ENCODE assay signal across 8 cellular contexts in the genomic region with DNA sequence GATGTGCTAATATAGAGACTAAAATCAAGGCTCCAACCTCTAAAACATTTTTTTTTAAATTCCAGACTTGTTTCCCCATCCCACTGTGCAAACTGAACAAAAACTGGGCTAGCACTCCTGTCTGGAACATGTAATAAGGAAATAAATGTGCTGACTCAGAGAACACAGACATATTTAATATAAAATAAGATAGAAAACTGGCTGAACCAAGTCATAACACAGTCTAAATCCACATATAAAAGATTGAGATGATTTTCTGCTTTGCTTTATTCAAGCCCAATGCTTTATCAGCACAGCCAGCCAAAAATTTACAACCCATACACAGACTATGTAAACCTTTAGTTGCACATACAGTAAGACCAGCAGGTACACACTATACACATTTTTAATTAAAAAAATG. TPM values are rescaled to one million over a fixed set of nuclear protein-coding genes. Genes with fewer than 3 reads are reported as not detected.
DNase-seq lines count a peak whose midpoint lies in the region; TF ChIP-seq lines count a peak whose summit lies in the region.

No MANE protein-coding gene starts in this region.

- H3K9me3 ChIP-seq in OCI-LY3 (ENCODE audit: insufficient read depth, low read length) (no peaks in the 10 kb centered on the region), neutrophil (no peaks in the 10 kb centered on the region)

- DNase-seq in CD14-positive monocyte (ENCODE audit: low spot score): no peak
- DNase-seq in endothelial cell (ENCODE audit: low spot score): no peak
- no peak for DNase-seq in activated CD4-positive, CD25-positive, alpha-beta regulatory T cell (lab: John Stamatoyannopoulos, UW)
- DNase-seq in activated CD8-positive, alpha-beta memory T cell treated with anti-CD3 and anti-CD28 coated beads for 24 hours: no peak
- DNase-seq in islet precursor cell: no peak
- DNase-seq in CD1c-positive myeloid dendritic cell (ENCODE audit: extremely low spot score): no peak

- H3K4me1 Mint-ChIP-seq in CD14-positive monocyte (peaks cover 49% of the 10 kb centered on the region), endothelial cell (ENCODE audit: unreplicated experiment) (peaks cover 30% of the 10 kb centered on the region)

- H3K27me3 ChIP-seq in OCI-LY3 (ENCODE audit: low read depth, low read length): no peaks in the 10 kb centered on the region
- no peaks in the 10 kb centered on the region for H3K27me3 ChIP-seq in neutrophil

- H4K20me1 ChIP-seq in OCI-LY3 (ENCODE audit: insufficient read depth, low read length): peaks cover 53% of the 10 kb centered on the region

- peak overlapping the region; percentile 99 for H3K9ac ChIP-seq in OCI-LY3 (ENCODE audit: low read length)

- peaks cover 72% of the 10 kb centered on the region for H3K4me1 ChIP-seq in OCI-LY3 (ENCODE audit: low read length)
- peaks cover 61 to 67% of the 10 kb centered on the region in 2 experiments for H3K4me1 ChIP-seq in neutrophil (ENCODE audit: control insufficient read depth in 1 of 2, insufficient read depth in 1 of 2, low read depth in 1 of 2, low read length in 1 of 2)

- peaks cover 81% of the 10 kb centered on the region for H3K79me2 ChIP-seq in OCI-LY3 (ENCODE audit: low read length)

- H3K9me3 Mint-ChIP-seq in CD14-positive monocyte (no peaks in the 10 kb centered on the region), endothelial cell (ENCODE audit: unreplicated experiment) (no peaks in the 10 kb centered on the region)

- peak overlapping the region; percentile 78 for H3K4me2 ChIP-seq in OCI-LY3 (ENCODE audit: low read length)

- H3K27ac ChIP-seq in OCI-LY3 (ENCODE audit: low read length): peak overlapping the region; percentile 93
- peak overlapping the region; percentile 98 for H3K27ac ChIP-seq in neutrophil

- H3K27me3 Mint-ChIP-seq in CD14-positive monocyte (ENCODE audit: low read depth in 3 of 3): peaks cover 0 to 2% (median 0%) of the 10 kb centered on the region in 3 donors
- peaks cover 4% of the 10 kb centered on the region for H3K27me3 Mint-ChIP-seq in endothelial cell (ENCODE audit: unreplicated experiment)

- intact Hi-C loops in CD14-positive monocyte (cut with micrococcal nuclease): loop anchor here in 1 of 2 donors (5.0 kb wide), 2 partner anchors 49 to 71 kb away; partner anchors contain the start of gene ATP6V0A1

- peaks cover 2 to 7% of the 10 kb centered on the region in 2 donors for H3K36me3 Mint-ChIP-seq in CD14-positive monocyte
- H3K36me3 Mint-ChIP-seq in endothelial cell (ENCODE audit: low read depth, unreplicated experiment): peaks cover 4% of the 10 kb centered on the region

- H3K4me3 ChIP-seq in OCI-LY3 (ENCODE audit: low read length) (peak overlapping the region; percentile 84), neutrophil (ENCODE audit: low read depth in 1 of 2, low read length in 1 of 2) (peak overlapping the region; percentile 88 to 99)

- peak overlapping the region; percentile 97 to 98 for H3K4me3 Mint-ChIP-seq in CD14-positive monocyte
- peak overlapping the region; percentile 95 for H3K4me3 Mint-ChIP-seq in endothelial cell (ENCODE audit: unreplicated experiment)

- peaks cover 43% of the 10 kb centered on the region for H3K36me3 ChIP-seq in OCI-LY3 (replicated peaks; ENCODE audit: low read depth, low read length)
- H3K36me3 ChIP-seq in neutrophil: peaks cover 6% of the 10 kb centered on the region

- no peak for TF ChIP-seq CTCF in CD14-positive monocyte (IDR thresholded peaks at IDR 0.05)
- no peak for TF ChIP-seq CTCF in OCI-LY3 (IDR thresholded peaks at IDR 0.05; ENCODE audit: low read depth, low read length)
- TF ChIP-seq CTCF in endothelial cell (IDR thresholded peaks at IDR 0.05; ENCODE audit: unreplicated experiment): no peak
- TF ChIP-seq CTCF in neutrophil (IDR thresholded peaks at IDR 0.05): no peak

- no peak overlapping the region for H2AFZ ChIP-seq in OCI-LY3 (ENCODE audit: low read depth, low read length)

- H3K27ac Mint-ChIP-seq in CD14-positive monocyte (peak overlapping the region in 6 of 7 donors; percentile 100), endothelial cell (ENCODE audit: unreplicated experiment) (peak overlapping the region; percentile 89)

RNA-seq across cellular contexts. Expression of gene STAT3, which starts 1.5 kb away (rescaled TPM):
- polyA plus RNA-seq in CD14-positive monocyte: 100 to 1,000 TPM; 110 to 155 TPM
- 160 TPM for total RNA-seq in endothelial cell (ENCODE audit: unreplicated experiment)

RNA-seq across cellular contexts. Expression of gene CAVIN1, which starts 36.3 kb away (rescaled TPM):
- polyA plus RNA-seq in CD14-positive monocyte: not detected
- total RNA-seq in endothelial cell (ENCODE audit: unreplicated experiment): 334 TPM
